ENCODE assay signal across 27 cellular contexts in the genomic region with DNA sequence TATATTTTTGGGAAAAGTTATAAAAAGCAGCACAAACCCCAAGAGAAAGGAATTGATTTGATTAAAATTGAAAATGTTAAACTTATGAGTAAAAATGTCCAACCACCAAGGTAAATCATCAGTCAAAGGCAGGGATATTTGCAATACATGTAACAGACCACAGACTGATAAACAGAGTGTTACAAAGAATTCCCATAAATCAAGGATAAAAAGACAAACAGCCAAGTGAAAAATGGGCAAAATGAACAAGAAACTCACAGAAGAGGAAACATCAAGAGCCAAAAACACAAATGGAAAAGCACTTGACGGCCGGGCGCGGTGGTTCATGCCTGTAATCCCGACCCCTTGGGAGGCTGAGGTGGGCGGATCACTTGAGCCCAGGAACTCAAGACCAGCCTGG.
"Had no signal": no experiment of that assay in that cellular context is flagged by ENCODE, and none has a peak within 500 bp of the region (broad histone marks: within the 10 kb centered on the region; RNA-seq: fewer than 3 reads in every experiment).

No MANE protein-coding gene starts in this region.

- DNase-seq: activated CD4-positive, alpha-beta memory T cell treated with anti-CD3 and anti-CD28 coated beads for 36 hours; activated CD4-positive, alpha-beta T cell treated with anti-CD3 and anti-CD28 coated beads for 36 hours; activated CD4-positive, alpha-beta T cell treated with anti-CD3 and anti-CD28 coated beads, Interleukin-2, amount 10 ng/mL, durations not matched to agents 24 days and 14 days; activated CD4-positive, CD25-positive, alpha-beta regulatory T cell; activated CD4-positive, CD25-positive, alpha-beta regulatory T cell treated with anti-CD3 and anti-CD28 coated beads, Interleukin-2, amount 50 U/mL, for 72 hours; activated CD8-positive, alpha-beta memory T cell treated with anti-CD3 and anti-CD28 coated beads, Interleukin-2, amount 10 ng/mL, durations not matched to agents 7 days and 5 days; activated CD8-positive, alpha-beta memory T cell treated with anti-CD3 and anti-CD28 coated beads, Interleukin-2, amount 50 U/mL, for 4 hours; activated CD8-positive, alpha-beta T cell treated with anti-CD3 and anti-CD28 coated beads, Interleukin-2, amount 10 ng/mL, durations not matched to agents 7 days and 5 days; activated gamma-delta T cell; activated naive CD4-positive, alpha-beta T cell; activated naive CD4-positive, alpha-beta T cell treated with anti-CD3 and anti-CD28 coated beads, Interleukin-2, amount 10 ng/mL, durations not matched to agents 7 days and 5 days; activated T-cell treated with anti-CD3 and anti-CD28 coated beads, Interleukin-2, amount 50 U/mL, for 1 hour; activated T-cell treated with anti-CD3 and anti-CD28 coated beads, Interleukin-2, amount 50 U/mL, for 72 hours; adrenal gland; amygdala; aorta; central memory CD4-positive, alpha-beta T cell; cerebellar nuclear complex; colonic mucosa; effector CD8-positive, alpha-beta T cell; foreskin fibroblast; head of caudate nucleus; T-cell; T-helper 9 cell had no signal

- H3K4me3 ChIP-seq: adrenal gland, breast epithelium, cardiac muscle cell, colonic mucosa had no signal

- H3K4me1 ChIP-seq: adrenal gland, breast epithelium, colonic mucosa had no signal

- H3K36me3 ChIP-seq: adrenal gland, breast epithelium, cardiac muscle cell, colonic mucosa had no signal

- FAIRE-seq: frontal cortex had no signal

- H3K27me3 ChIP-seq: cardiac muscle cell had no signal

- H3K9me3 ChIP-seq: adrenal gland, breast epithelium, colonic mucosa had no signal

- H3K27ac ChIP-seq: adrenal gland, breast epithelium, cardiac muscle cell, colonic mucosa had no signal
